In the genomic region with DNA sequence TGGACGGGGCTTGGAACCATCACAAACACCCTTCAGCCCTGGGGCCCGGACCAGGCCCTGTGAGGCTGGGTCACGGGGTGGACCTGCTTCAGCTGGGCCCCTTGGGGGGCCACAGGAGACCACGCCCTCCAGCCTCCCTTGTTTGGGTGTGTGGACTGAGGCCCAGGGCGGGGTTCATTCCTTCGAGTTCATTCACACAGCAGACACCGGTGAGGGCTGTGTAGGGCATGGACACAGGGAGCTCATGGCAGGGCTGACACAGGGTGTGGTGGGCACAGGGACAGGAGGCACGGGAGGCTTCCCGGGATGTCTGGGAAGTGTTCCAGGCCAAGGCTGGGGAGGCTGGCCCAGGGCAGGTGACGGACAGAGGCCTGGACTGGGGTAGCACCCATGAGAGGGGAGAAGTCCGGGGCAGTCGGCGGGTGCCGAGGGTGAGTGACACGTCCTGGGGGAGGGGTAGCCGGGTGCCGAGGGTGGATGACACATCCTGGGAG, we compare ENCODE assay signal across 11 cellular contexts. TPM values are rescaled to one million over a fixed set of nuclear protein-coding genes. Genes with fewer than 3 reads are reported as not detected.
A peak's percentile ranks its signal among the peaks of the same experiment; 100 is the strongest.
DNase-seq lines count a peak whose midpoint lies in the region; ATAC-seq, FAIRE-seq and TF ChIP-seq lines count a peak whose summit lies in the region.
"Had no signal": no experiment of that assay in that cellular context is flagged by ENCODE, and none has a peak within 500 bp of the region (broad histone marks: within the 10 kb centered on the region; RNA-seq: fewer than 3 reads in every experiment).

No MANE protein-coding gene starts in this region.

- FAIRE-seq in A549 (lab: Jason Lieb, UNC): no peak

- H3K27ac Mint-ChIP-seq in effector memory CD8-positive, alpha-beta T cell: peak overlapping the region in 1 of 2 donors; percentile 68
- H3K27ac Mint-ChIP-seq: activated CD4-positive, alpha-beta T cell treated with anti-CD3 and anti-CD28 coated beads for 36 hours had no signal

- no peak for TF ChIP-seq EP300 in A549 (IDR thresholded peaks at IDR 0.05)

- H3K4me1 ChIP-seq in A549: peaks cover 27% of the 10 kb centered on the region
- peaks cover 0 to 4% of the 10 kb centered on the region in 2 donors for H3K4me1 ChIP-seq in lung (ENCODE audit: control insufficient read depth in 2 of 2, insufficient read depth in 2 of 2, low read length in 2 of 2)

- no peaks in the 10 kb centered on the region for H3K27me3 ChIP-seq in lung (ENCODE audit: control insufficient read depth, insufficient read depth)

- H3K36me3 Mint-ChIP-seq in effector memory CD8-positive, alpha-beta T cell (ENCODE audit: insufficient read depth): peaks cover 2% of the 10 kb centered on the region

- TF ChIP-seq CTCF in A549 (IDR thresholded peaks at IDR 0.05): no peak
- TF ChIP-seq CTCF in lung (IDR thresholded peaks at IDR 0.05; ENCODE audit: control extremely low read depth, extremely low read depth): no peak

- ATAC-seq in A549 (peak; percentile 12 to 51; a peak in 5 of 6 replicates), lung (ENCODE audit: insufficient read depth, low FRiP score) (no peak), GM18868 (IDR thresholded peaks at IDR 0.05; ENCODE audit: unreplicated experiment) (no peak)
- peak; percentile 12 for ATAC-seq in effector memory CD8-positive, alpha-beta T cell (replicated peaks)
- no peak for ATAC-seq in activated CD4-positive, CD25-positive, alpha-beta regulatory T cell treated with anti-CD3 and anti-CD28 coated beads, Interleukin-2, amount 50 U/mL, for 24 hours
- ATAC-seq: activated CD4-positive, alpha-beta T cell treated with anti-CD3 and anti-CD28 coated beads for 36 hours had no signal

- H3K27ac ChIP-seq in A549: peak overlapping the region in 1 of 2 experiments; percentile 66; a peak in 3 of 6 replicates
- H3K27ac ChIP-seq in lung (ENCODE audit: low read depth in 1 of 2, low read length in 1 of 2): peak overlapping the region; percentile 15 to 85

- no peaks in the 10 kb centered on the region for H3K9me3 ChIP-seq in A549
- H3K9me3 ChIP-seq in lung (ENCODE audit: control insufficient read depth in 2 of 2, insufficient read depth in 1 of 2, low read length in 1 of 2): no peaks in the 10 kb centered on the region

- H3K27me3 Mint-ChIP-seq in effector memory CD8-positive, alpha-beta T cell: no peaks in the 10 kb centered on the region
- H3K27me3 Mint-ChIP-seq: activated CD4-positive, alpha-beta T cell treated with anti-CD3 and anti-CD28 coated beads for 36 hours had no signal

- H3K4me3 Mint-ChIP-seq in effector memory CD8-positive, alpha-beta T cell: no peak overlapping the region
- H3K4me3 Mint-ChIP-seq: activated CD4-positive, alpha-beta T cell treated with anti-CD3 and anti-CD28 coated beads for 36 hours had no signal

- CTCF ChIA-PET in A549 (lab: Yijun Ruan, JAX): interaction anchor here (1.2 to 3.2 kb wide), 6 partner anchors 9 to 135 kb away, joined by 3 to 15 read pairs (median 6); partner anchors contain the start of gene DNLZ

- TF ChIP-seq RAD21 in A549 (conservative IDR thresholded peaks at IDR 0.05 in 1 of 2, IDR thresholded peaks at IDR 0.05 in 1 of 2): no peak

- DNase-seq in A549 (ENCODE audit: low read depth in 1 of 2, low spot score in 1 of 2) (peak; percentile 23 to 52), M059J (ENCODE audit: low read depth) (peak; percentile 50), lung (ENCODE audit: low spot score) (no peak), T-helper 2 cell (no peak), NOMO-1 treated with dmso at 0.1 percent for 144 hours (lab: John Stamatoyannopoulos, UW; ENCODE audit: unreplicated experiment) (no peak)
- no peak for DNase-seq in effector memory CD8-positive, alpha-beta T cell
- DNase-seq: activated CD4-positive, alpha-beta T cell treated with anti-CD3 and anti-CD28 coated beads for 36 hours; activated naive CD4-positive, alpha-beta T cell; AML-193 had no signal

- H3K36me3 ChIP-seq in lung (ENCODE audit: control insufficient read depth in 2 of 2, insufficient read depth in 2 of 2, low read length in 2 of 2): peaks cover 0 to 27% of the 10 kb centered on the region in 2 donors

- H3K4me2 ChIP-seq in A549: peak overlapping the region; percentile 66

- POLR2A ChIA-PET in A549 (lab: Yijun Ruan, JAX): interaction anchor here (1.8 kb wide), 1 partner anchor 9 kb away, joined by 25 read pairs; the partner anchor contains the start of gene DNLZ

- no peaks in the 10 kb centered on the region for H3K9me3 Mint-ChIP-seq in effector memory CD8-positive, alpha-beta T cell

- TF ChIP-seq POLR2A in A549 (IDR thresholded peaks at IDR 0.05; ENCODE audit: low read length): no peak

- 13% methylated on average over 7 of the region's 17 CpGs for WGBS in A549 (ENCODE audit: missing lambda C conversion rate)
- 55 to 74% methylated on average over 15 to 17 of the region's 17 CpGs for WGBS in lung, 2 donors

- H3K4me3 ChIP-seq in A549: no peak overlapping the region
- H3K4me3 ChIP-seq in lung: no peak overlapping the region

- H3K4me1 Mint-ChIP-seq in effector memory CD8-positive, alpha-beta T cell (ENCODE audit: low read depth in 2 of 2): peaks cover 0 to 2% of the 10 kb centered on the region in 2 donors
- H3K4me1 Mint-ChIP-seq: activated CD4-positive, alpha-beta T cell treated with anti-CD3 and anti-CD28 coated beads for 36 hours had no signal

TF ChIP-seq in A549, 52 proteins besides CTCF, POLR2A, EP300 and RAD21 (continues in another document):
- no peak for TF ChIP-seq CHD4 (IDR thresholded peaks at IDR 0.05; ENCODE audit: borderline replicate concordance)
- TF ChIP-seq FOXS1 (CRISPR knock-in tag; IDR thresholded peaks at IDR 0.05): no peak
- TF ChIP-seq TFCP2L1 (CRISPR knock-in tag; IDR thresholded peaks at IDR 0.05): no peak
- no peak for TF ChIP-seq FOSB (CRISPR knock-in tag; IDR thresholded peaks at IDR 0.05)
- TF ChIP-seq BCL3 (IDR thresholded peaks at IDR 0.05): no peak
- no peak for TF ChIP-seq HOXB13 (CRISPR knock-in tag; IDR thresholded peaks at IDR 0.05; ENCODE audit: low read depth)
- TF ChIP-seq PHF8 (IDR thresholded peaks at IDR 0.05; ENCODE audit: borderline replicate concordance, low read depth): no peak
- no peak for TF ChIP-seq CEBPB (IDR thresholded peaks at IDR 0.05)
- no peak for TF ChIP-seq MAZ (IDR thresholded peaks at IDR 0.05; ENCODE audit: borderline replicate concordance, low read depth, low read length)
- TF ChIP-seq HDAC2 (IDR thresholded peaks at IDR 0.05): no peak

RNA-seq across cellular contexts. Expression of gene DNLZ, which starts 8.9 kb away (rescaled TPM):
- 5.1 and 8.0 TPM in 2 replicates for polyA plus RNA-seq in A549 (2011; rRNA removed)
- polyA plus RNA-seq in A549 (2012; cell fraction: cytosol; rRNA removed): 48.0 and 53.1 TPM in 2 replicates
- polyA plus RNA-seq in A549 (2012; cell fraction: nucleus; rRNA removed): 55.1 and 58.4 TPM in 2 replicates
- 19.0 to 19.9 TPM (median 19.1 TPM) in 3 replicates for polyA plus RNA-seq in A549 (2017; fragmentation: RNase III; extraction: RNeasy Plus Mini Kit Qiagen cat#74134 plus additional on column Dnase treatment)
- polyA minus RNA-seq in A549 (2011; rRNA and poly(A)+ RNA removed): 2.1 and 2.4 TPM in 2 replicates
- total RNA-seq in M059J (2014; rRNA removed; shearing (Covaris generic)): 35.9 and 56.6 TPM in 2 replicates
- 10 to 100 TPM in 1 of 2 donors, 1 to 10 TPM in 1; 7.7 to 34.3 TPM for total RNA-seq in lung
- 10 to 100 TPM; 13.1 to 20.6 TPM for polyA plus RNA-seq in lung

RNA-seq across cellular contexts. Expression of gene CARD9, which starts 18.8 kb away (rescaled TPM):
- polyA plus RNA-seq in A549 (2011; rRNA removed): 0.21 and 0.25 TPM in 2 replicates
- polyA plus RNA-seq in A549 (2012; cell fraction: cytosol; rRNA removed): 0.66 and 0.70 TPM in 2 replicates
- 3.4 and 5.5 TPM in 2 replicates for polyA plus RNA-seq in A549 (2012; cell fraction: nucleus; rRNA removed)
- 0.94 to 1.2 TPM (median 0.94 TPM) in 3 replicates for polyA plus RNA-seq in A549 (2017; fragmentation: RNase III; extraction: RNeasy Plus Mini Kit Qiagen cat#74134 plus additional on column Dnase treatment)
- 0.05 and 2.3 TPM in 2 replicates for polyA minus RNA-seq in A549 (2011; rRNA and poly(A)+ RNA removed)
- 0.05 and 0.12 TPM in 2 replicates for total RNA-seq in M059J (2014; rRNA removed; shearing (Covaris generic))
- 10 to 100 TPM in 1 of 2 donors, 1 to 10 TPM in 1; 3.8 to 15.2 TPM for total RNA-seq in lung
- 10 to 100 TPM in 1 of 2 donors, 1 to 10 TPM in 1; 7.9 to 16.0 TPM for polyA plus RNA-seq in lung

RNA-seq across cellular contexts. Expression of gene GPSM1, which starts 27.3 kb away (rescaled TPM):
- polyA plus RNA-seq in A549 (2011; rRNA removed): 2.1 TPM in 2 replicates
- polyA plus RNA-seq in A549 (2012; cell fraction: cytosol; rRNA removed): 6.5 and 10.5 TPM in 2 replicates
- 29.9 and 39.9 TPM in 2 replicates for polyA plus RNA-seq in A549 (2012; cell fraction: nucleus; rRNA removed)
- polyA plus RNA-seq in A549 (2017; fragmentation: RNase III; extraction: RNeasy Plus Mini Kit Qiagen cat#74134 plus additional on column Dnase treatment): 8.2 to 9.9 TPM (median 8.8 TPM) in 3 replicates
- polyA minus RNA-seq in A549 (2011; rRNA and poly(A)+ RNA removed): 1.8 and 2.7 TPM in 2 replicates
- 4.5 and 12.5 TPM in 2 replicates for total RNA-seq in M059J (2014; rRNA removed; shearing (Covaris generic))
- 10 to 100 TPM; 28.5 to 41.6 TPM for total RNA-seq in lung
- 10 to 100 TPM; 12.6 to 16.8 TPM for polyA plus RNA-seq in lung

RNA-seq across cellular contexts. Expression of gene SNAPC4, which starts 45.3 kb away (rescaled TPM):
- polyA plus RNA-seq in A549 (2011; rRNA removed) (2.7 and 3.1 TPM in 2 replicates), A549 (2017; fragmentation: RNase III; extraction: RNeasy Plus Mini Kit Qiagen cat#74134 plus additional on column Dnase treatment) (10.1 to 10.8 TPM (median 10.3 TPM) in 3 replicates), lung (1 to 10 TPM; 6.8 to 7.3 TPM)
- 5.2 and 6.4 TPM in 2 replicates for polyA plus RNA-seq in A549 (2012; cell fraction: cytosol; rRNA removed)
- 25.6 and 36.1 TPM in 2 replicates for polyA plus RNA-seq in A549 (2012; cell fraction: nucleus; rRNA removed)
- 4.5 and 4.6 TPM in 2 replicates for polyA minus RNA-seq in A549 (2011; rRNA and poly(A)+ RNA removed)
- 3.0 and 8.1 TPM in 2 replicates for total RNA-seq in M059J (2014; rRNA removed; shearing (Covaris generic))
- total RNA-seq in lung: 10 to 100 TPM; 12.3 to 12.4 TPM

RNA-seq across cellular contexts. Expression of gene CCDC187, which starts 50.7 kb away (rescaled TPM):
- polyA plus RNA-seq in A549 (2011; rRNA removed) (under 0.01 and 0.03 TPM in 2 replicates), A549 (2017; fragmentation: RNase III; extraction: RNeasy Plus Mini Kit Qiagen cat#74134 plus additional on column Dnase treatment) (0.03 TPM in 1 of 3 replicates, not detected in the others), lung (1 to 10 TPM; 2.0 to 2.1 TPM)
- not detected in 2 replicates for polyA plus RNA-seq in A549 (2012; cell fraction: cytosol; rRNA removed)
- 0.02 and 0.04 TPM in 2 replicates for polyA plus RNA-seq in A549 (2012; cell fraction: nucleus; rRNA removed)
- polyA minus RNA-seq in A549 (2011; rRNA and poly(A)+ RNA removed): 0.08 TPM in 1 of 2 replicates, not detected in the other
- not detected in 2 replicates for total RNA-seq in M059J (2014; rRNA removed; shearing (Covaris generic))
- total RNA-seq in lung: 10 to 100 TPM; 11.4 to 16.8 TPM

Comparison
In these comparisons a context has a peak if more than half of its experiments do, and no peak if none do; other contexts are left out.
1. ATAC-seq: peak in A549 (2 of 2) and effector memory CD8-positive, alpha-beta T cell (single experiment); none in lung (single experiment), activated CD4-positive, CD25-positive, alpha-beta regulatory T cell treated with anti-CD3 and anti-CD28 coated beads, Interleukin-2, amount 50 U/mL, for 24 hours (0 of 2) and GM18868 (single experiment).
2. DNase-seq: peak in A549 (2 of 2) and M059J (single experiment); none in effector memory CD8-positive, alpha-beta T cell (0 of 3), lung (single experiment), T-helper 2 cell (0 of 5) and NOMO-1 treated with dmso at 0.1 percent for 144 hours (single experiment).